Comparison of ENCODE assay signal across 11 cellular contexts in the genomic region with DNA sequence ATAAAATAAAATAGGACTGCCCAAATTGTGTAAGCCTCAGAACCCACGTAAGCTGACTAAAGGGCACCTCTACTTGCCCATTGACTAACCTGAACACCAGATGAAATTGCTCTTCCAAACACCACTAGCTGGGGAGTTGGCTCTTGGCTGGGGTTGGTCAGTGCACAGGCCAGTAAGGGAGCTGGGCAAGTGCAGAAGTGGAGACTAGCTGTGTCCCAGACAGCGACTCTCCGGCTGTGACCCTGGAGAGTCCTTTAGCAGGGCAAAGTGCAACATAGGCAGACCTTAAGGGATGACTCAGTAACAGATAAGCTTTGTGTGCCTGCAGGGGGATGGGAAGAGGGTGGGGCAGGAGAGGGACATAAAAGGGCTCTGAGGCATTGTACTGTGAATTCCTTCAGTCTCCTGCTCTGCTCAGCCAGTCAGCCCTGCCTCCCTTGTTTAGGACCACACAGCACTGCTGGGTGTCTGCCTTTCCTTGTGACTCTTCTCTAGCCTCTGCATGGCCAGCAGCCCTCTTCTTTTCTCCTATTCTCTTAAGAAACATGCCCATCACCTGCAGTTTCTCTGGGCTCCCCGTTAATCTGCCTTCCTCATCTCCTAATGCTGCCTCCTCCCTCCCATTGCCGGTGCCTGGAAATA. TPM values are rescaled to one million over a fixed set of nuclear protein-coding genes. Genes with fewer than 3 reads are reported as not detected.
DNase-seq lines count a peak whose midpoint lies in the region; ATAC-seq, FAIRE-seq and TF ChIP-seq lines count a peak whose summit lies in the region.
"Had no signal": no experiment of that assay in that cellular context is flagged by ENCODE, and none has a peak within 500 bp of the region (broad histone marks: within the 10 kb centered on the region; RNA-seq: fewer than 3 reads in every experiment).

No MANE protein-coding gene starts in this region.

- no peaks in the 10 kb centered on the region for H3K9me3 ChIP-seq in astrocyte (ENCODE audit: insufficient read depth, low read depth, low read length)
- H3K9me3 ChIP-seq: sigmoid colon had no signal

- peak overlapping the region; percentile 31 for H3K27ac Mint-ChIP-seq in astrocyte (ENCODE audit: unreplicated experiment)

- H3K27ac ChIP-seq in astrocyte (ENCODE audit: low read depth, low read length) = no peak overlapping the region
- H3K27ac ChIP-seq: sigmoid colon had no signal

- H3K79me2 ChIP-seq in astrocyte (ENCODE audit: insufficient read depth, low read length) = no peaks in the 10 kb centered on the region

- peaks cover 4% of the 10 kb centered on the region for H3K4me1 ChIP-seq in astrocyte (ENCODE audit: insufficient read depth, low read length)
- H3K4me1 ChIP-seq: sigmoid colon had no signal

- no peaks in the 10 kb centered on the region for H3K27me3 Mint-ChIP-seq in astrocyte (ENCODE audit: low read depth, unreplicated experiment)

- TF ChIP-seq CTCF in astrocyte (IDR thresholded peaks at IDR 0.05; ENCODE audit: insufficient read depth, low read depth, low read length) = no peak

- no peaks in the 10 kb centered on the region for H4K20me1 ChIP-seq in astrocyte (ENCODE audit: insufficient read depth, low read length)

- no peak overlapping the region for H3K4me2 ChIP-seq in astrocyte (ENCODE audit: low read length)

- no peak for FAIRE-seq in astrocyte (lab: Jason Lieb, UNC)

- ATAC-seq in HG02870 (IDR thresholded peaks at IDR 0.05; ENCODE audit: unreplicated experiment) (no peak), GM19452 (IDR thresholded peaks at IDR 0.05; ENCODE audit: unreplicated experiment) (no peak)

- DNase-seq in A172 (ENCODE audit: low spot score) = peak; percentile 70
- DNase-seq in HuH-7.5 (ENCODE audit: low spot score) = peak; percentile 67
- peak; percentile 7 for DNase-seq in astrocyte (ENCODE audit: low read depth)
- DNase-seq in kidney glomerular epithelial cell (lab: John Stamatoyannopoulos, UW) = peak; percentile 8
- DNase-seq in HCEC 1CT = no peak
- DNase-seq in Kasumi-1 (lab: John Stamatoyannopoulos, UW) = no peak
- DNase-seq: amniotic stem cell, NCI-H146, sigmoid colon had no signal

- no peak overlapping the region for H3K9ac ChIP-seq in astrocyte (ENCODE audit: low read length)

- H3K36me3 ChIP-seq in astrocyte (ENCODE audit: insufficient read depth, low read length) = no peaks in the 10 kb centered on the region
- H3K36me3 ChIP-seq: sigmoid colon had no signal

- H3K27me3 ChIP-seq in astrocyte (ENCODE audit: insufficient read depth, low read length) = no peaks in the 10 kb centered on the region
- H3K27me3 ChIP-seq: sigmoid colon had no signal

- H3K4me3 ChIP-seq in astrocyte (ENCODE audit: insufficient read depth, low read depth, low read length) = no peak overlapping the region
- H3K4me3 ChIP-seq: sigmoid colon had no signal

- peaks cover 3% of the 10 kb centered on the region for H3K36me3 Mint-ChIP-seq in astrocyte (ENCODE audit: low read depth, unreplicated experiment)

- peaks cover 13% of the 10 kb centered on the region for H3K4me1 Mint-ChIP-seq in astrocyte (ENCODE audit: low read depth, unreplicated experiment)

- peaks cover 5% of the 10 kb centered on the region for H3K9me3 Mint-ChIP-seq in astrocyte (ENCODE audit: unreplicated experiment)

- peak overlapping the region; percentile 48 for H3K4me3 Mint-ChIP-seq in astrocyte (ENCODE audit: unreplicated experiment)

- peak overlapping the region; percentile 28 for H2AFZ ChIP-seq in astrocyte (ENCODE audit: low read depth, low read length)

RNA-seq across cellular contexts. Expression of gene NR1I2, which starts 13.2 kb away (rescaled TPM):
- total RNA-seq in A172 (2014; rRNA removed; shearing (Covaris generic)) = not detected in 2 replicates
- total RNA-seq in astrocyte = not detected in 2 replicates

Comparison
In these comparisons a context has a peak if more than half of its experiments do, and no peak if none do; other contexts are left out.
1. DNase-seq: peak in A172 (single experiment), HuH-7.5 (single experiment), astrocyte (single experiment) and kidney glomerular epithelial cell (single experiment); none in HCEC 1CT (single experiment) and Kasumi-1 (0 of 2).